In the genomic region with DNA sequence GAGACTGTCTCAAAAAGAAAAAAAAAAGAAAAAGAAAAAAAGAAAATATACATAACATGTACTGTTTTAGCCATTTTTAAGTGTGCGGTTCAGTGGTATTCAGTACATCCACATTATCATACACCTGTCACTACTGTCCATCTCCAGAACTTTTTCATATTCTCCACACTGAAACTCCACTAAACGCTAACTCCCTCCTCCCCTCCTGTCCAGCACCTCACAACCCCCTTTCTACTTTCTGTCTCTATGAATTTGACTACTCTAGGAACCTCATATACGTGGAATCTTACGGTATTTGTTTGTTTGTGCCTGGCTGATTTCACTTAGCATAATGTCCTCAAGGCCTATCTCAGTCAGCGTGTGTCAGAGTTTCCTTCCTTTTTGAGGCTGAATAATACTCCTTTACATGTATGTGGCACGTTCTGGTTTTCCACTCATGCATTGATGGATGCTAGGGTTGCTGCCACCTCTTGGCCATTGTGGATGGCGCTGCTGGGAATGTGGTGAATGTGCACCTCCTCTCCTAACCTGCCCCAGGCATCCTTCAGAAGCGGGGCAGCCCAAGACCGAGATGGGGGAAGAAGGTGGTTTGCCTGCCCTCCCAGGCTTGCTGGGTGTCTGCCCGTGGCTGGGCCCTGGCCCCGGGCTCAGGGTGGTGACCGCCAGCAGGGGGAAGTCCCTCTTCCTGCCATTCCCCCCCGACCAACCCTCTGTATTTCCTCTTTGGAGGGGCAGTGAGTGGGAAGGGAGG, we compare ENCODE assay signal across 9 cellular contexts.
DNase-seq lines count a peak whose midpoint lies in the region; ATAC-seq, FAIRE-seq and TF ChIP-seq lines count a peak whose summit lies in the region.
"Had no signal": no experiment of that assay in that cellular context is flagged by ENCODE, and none has a peak within 500 bp of the region (broad histone marks: within the 10 kb centered on the region; RNA-seq: fewer than 3 reads in every experiment).

No MANE protein-coding gene starts in this region.

- TF ChIP-seq POLR2A in HepG2 (IDR thresholded peaks at IDR 0.05; ENCODE audit: insufficient read depth in 1 of 2, low read depth in 2 of 2, low read length in 2 of 2): no peak

- TF ChIP-seq EP300 in HepG2 (IDR thresholded peaks at IDR 0.05; ENCODE audit: low read depth in 2 of 2, low read length in 2 of 2) (no peak), HepG2 (CRISPR knock-in tag; IDR thresholded peaks at IDR 0.05; ENCODE audit: borderline replicate concordance) (no peak)

- ATAC-seq in HepG2 (peak; percentile 62), HG03175 (IDR thresholded peaks at IDR 0.05; ENCODE audit: unreplicated experiment) (no peak)

- H3K9me3 Mint-ChIP-seq in activated naive CD4-positive, alpha-beta T cell treated with anti-CD3 and anti-CD28 coated beads for 36 hours: no peaks in the 10 kb centered on the region

- peak; percentile 24 for TF ChIP-seq CTCF in BJ (IDR thresholded peaks at IDR 0.05; ENCODE audit: insufficient read depth, low read depth, low read length)
- peak; percentile 56 for TF ChIP-seq CTCF in HepG2 (CRISPR knock-in tag; IDR thresholded peaks at IDR 0.05)
- TF ChIP-seq CTCF in ascending aorta (IDR thresholded peaks at IDR 0.05): peak in 1 of 3 experiments; percentile 6

- peaks cover 3% of the 10 kb centered on the region; the same call in 1 of the 2 replicates for H4K20me1 ChIP-seq in HepG2 (ENCODE audit: insufficient read depth, low read length)

- H3K36me3 ChIP-seq in BJ (ENCODE audit: control insufficient read depth, insufficient read depth, low read length): no peaks in the 10 kb centered on the region; the same call in 1 of the 2 replicates
- peaks cover 4 to 34% of the 10 kb centered on the region in 2 experiments; a peak in 4 of 5 replicates for H3K36me3 ChIP-seq in HepG2 (replicated peaks in 1 of 2; ENCODE audit: control insufficient read depth in 1 of 2, insufficient read depth in 2 of 2, low read length in 2 of 2)
- H3K36me3 ChIP-seq in ascending aorta: no peaks in the 10 kb centered on the region
- H3K36me3 ChIP-seq: thoracic aorta had no signal

- H3K9me3 ChIP-seq in HepG2 (ENCODE audit: low read length): no peaks in the 10 kb centered on the region
- no peaks in the 10 kb centered on the region for H3K9me3 ChIP-seq in ascending aorta
- H3K9me3 ChIP-seq: thoracic aorta had no signal

- peak overlapping the region; percentile 73 for H3K27ac Mint-ChIP-seq in activated naive CD4-positive, alpha-beta T cell treated with anti-CD3 and anti-CD28 coated beads for 36 hours

- no peak overlapping the region for H3K27ac ChIP-seq in HepG2 (ENCODE audit: extremely low read length, insufficient read depth, low read length)
- no peak overlapping the region for H3K27ac ChIP-seq in ascending aorta
- H3K27ac ChIP-seq: thoracic aorta had no signal

- peaks cover 93% of the 10 kb centered on the region for H3K4me1 Mint-ChIP-seq in activated naive CD4-positive, alpha-beta T cell treated with anti-CD3 and anti-CD28 coated beads for 36 hours (ENCODE audit: low read depth)

- BruUV-seq in HepG2 (replicated peaks; lab: Mats Ljungman, UMichigan): no TSS peak

- H3K36me3 Mint-ChIP-seq in activated naive CD4-positive, alpha-beta T cell treated with anti-CD3 and anti-CD28 coated beads for 36 hours (ENCODE audit: low read depth): peaks cover 12% of the 10 kb centered on the region

- CTCF ChIA-PET in BJ (lab: Yijun Ruan, JAX) (no interaction called here), HepG2 (lab: Yijun Ruan, JAX; ENCODE audit: low intra/inter-chr PET ratio, low total read pairs) (interaction anchor here (2.3 kb wide), 1 partner anchor 63 kb away, joined by 10 read pairs; no protein-coding TSS in a partner anchor)
- CTCF ChIA-PET in activated naive CD4-positive, alpha-beta T cell treated with anti-CD3 and anti-CD28 coated beads for 36 hours (lab: Charles Lee): interaction anchor here (1.4 to 3.0 kb wide), 2 partner anchors 57 to 62 kb away, joined by 6 to 14 read pairs; no protein-coding TSS in a partner anchor

- peaks cover 67% of the 10 kb centered on the region for H3K79me2 ChIP-seq in HepG2 (ENCODE audit: insufficient read depth, low read length)

- intact Hi-C loops in activated naive CD4-positive, alpha-beta T cell treated with anti-CD3 and anti-CD28 coated beads for 36 hours (cut with micrococcal nuclease): loop anchor here (5.0 kb wide), 2 partner anchors 41 to 466 kb away; no protein-coding TSS in a partner anchor
- intact Hi-C loops in HepG2 (cut with micrococcal nuclease; ENCODE audit: unreplicated experiment) (loop anchor here (2.0 kb wide), 1 partner anchor 62 kb away; no protein-coding TSS in a partner anchor), ascending aorta (cut with DNase I) (no loop called here)

- WGBS in HepG2 (ENCODE audit: low lambda C conversion rate): 96% methylated on average over 11 of the region's 13 CpGs

- H3K4me2 ChIP-seq in HepG2 (ENCODE audit: low read depth, low read length): no peak overlapping the region

- H2AFZ ChIP-seq in HepG2 (ENCODE audit: low read length): no peak overlapping the region

- H3K9ac ChIP-seq in HepG2 (ENCODE audit: insufficient read depth, low read depth, low read length): no peak overlapping the region

- POLR2A ChIA-PET in BJ (lab: Charles Lee) (no interaction called here), HepG2 (lab: Yijun Ruan, JAX) (no interaction called here)

- H3K4me3 Mint-ChIP-seq in activated naive CD4-positive, alpha-beta T cell treated with anti-CD3 and anti-CD28 coated beads for 36 hours: no peak overlapping the region

- FAIRE-seq in HepG2 (lab: Jason Lieb, UNC): peak; percentile 56

- H3K4me3 ChIP-seq in BJ (ENCODE audit: low read depth, low read length) (no peak overlapping the region), HepG2 (replicated peaks in 1 of 3; ENCODE audit: insufficient read depth in 1 of 3, low read depth in 2 of 3, low read length in 3 of 3) (no peak overlapping the region), ascending aorta (no peak overlapping the region)
- H3K4me3 ChIP-seq: thoracic aorta had no signal

- H3K27me3 ChIP-seq in BJ (ENCODE audit: control insufficient read depth, insufficient read depth, low read length) (no peaks in the 10 kb centered on the region), HepG2 (ENCODE audit: control insufficient read depth in 1 of 2, insufficient read depth in 2 of 2, low read length in 2 of 2) (no peaks in the 10 kb centered on the region), ascending aorta (no peaks in the 10 kb centered on the region)

- peaks cover 21% of the 10 kb centered on the region for H3K4me1 ChIP-seq in HepG2 (ENCODE audit: insufficient read depth, low read length)
- peaks cover 16 to 40% of the 10 kb centered on the region in 2 donors for H3K4me1 ChIP-seq in ascending aorta

- 0 out of 2 replicates have a peak, but pooled peaks have one; percentile 14 for TF ChIP-seq RAD21 in HepG2 (CRISPR knock-in tag; IDR thresholded peaks at IDR 0.05)

- in situ Hi-C loops in HepG2 (cut with HindIII; ENCODE audit: extremely low pct_ligation_motif_present, low pct_unique_long_range_greater_than_20kb): no loop called here

- no peak for DNase-seq in BJ (ENCODE audit: low read depth)
- peak; percentile 39 for DNase-seq in HT-29 (ENCODE audit: low spot score)
- peak; percentile 79 for DNase-seq in activated naive CD4-positive, alpha-beta T cell treated with anti-CD3 and anti-CD28 coated beads for 36 hours
- DNase-seq in HepG2 (ENCODE audit: low spot score): no peak
- DNase-seq in HCEC 1CT: no peak
- DNase-seq in ascending aorta (ENCODE audit: low spot score in 2 of 2): no peak
- no peak for DNase-seq in inferior parietal cortex (ENCODE audit: extremely low spot score)

- H3K27me3 Mint-ChIP-seq in activated naive CD4-positive, alpha-beta T cell treated with anti-CD3 and anti-CD28 coated beads for 36 hours (ENCODE audit: low read depth): no peaks in the 10 kb centered on the region

TF ChIP-seq in HepG2, 621 proteins besides CTCF, POLR2A, EP300 and RAD21 (continues in another document):
- TF ChIP-seq ZNF883 (CRISPR knock-in tag; IDR thresholded peaks at IDR 0.05; ENCODE audit: not compliant biosample characterization): no peak
- no peak for TF ChIP-seq FOXA3 (CRISPR knock-in tag; IDR thresholded peaks at IDR 0.05)
- no peak for TF ChIP-seq TP53 (CRISPR knock-in tag; conservative IDR thresholded peaks at IDR 0.05)
- no peak for TF ChIP-seq ZNF432 (CRISPR knock-in tag; IDR thresholded peaks at IDR 0.05; ENCODE audit: borderline replicate concordance)

Comparison
In these comparisons a context has a peak if more than half of its experiments do, and no peak if none do; other contexts are left out.
1. DNase-seq: peak in HT-29 (single experiment) and activated naive CD4-positive, alpha-beta T cell treated with anti-CD3 and anti-CD28 coated beads for 36 hours (single experiment); none in BJ (single experiment), HepG2 (single experiment), HCEC 1CT (single experiment), ascending aorta (0 of 2) and inferior parietal cortex (single experiment).